21 cellular contexts compared by ENCODE assay signal in genomic region chr1:152516082-152516481, GRCh38. TPM values are rescaled to one million over a fixed set of nuclear protein-coding genes. Genes with fewer than 3 reads are reported as not detected.
DNase-seq lines count a peak whose midpoint lies in the region; ATAC-seq, FAIRE-seq and TF ChIP-seq lines count a peak whose summit lies in the region.
"Had no signal": no experiment of that assay in that cellular context is flagged by ENCODE, and none has a peak within 500 bp of the region (broad histone marks: within the 10 kb centered on the region; RNA-seq: fewer than 3 reads in every experiment).

No MANE protein-coding gene starts in this region.

- no peaks in the 10 kb centered on the region for H3K79me2 ChIP-seq in K562 (ENCODE audit: control insufficient read depth, insufficient read depth, low read length)

- CTCF ChIA-PET in Caco-2 (lab: Charles Lee): interaction anchor here (1.0 to 1.1 kb wide), 2 partner anchors 17 to 18 kb away, joined by 3 to 5 read pairs; no protein-coding TSS in a partner anchor
- CTCF ChIA-PET in K562 (lab: Yijun Ruan, JAX; ENCODE audit: low intra/inter-chr PET ratio): no interaction called here

- H3K9me3 ChIP-seq in Caco-2: no peaks in the 10 kb centered on the region
- H3K9me3 ChIP-seq in HUES6 (ENCODE audit: control insufficient read depth, insufficient read depth, low read depth, low read length): peaks cover 29% of the 10 kb centered on the region; the same call in 1 of the 2 replicates
- H3K9me3 ChIP-seq in K562 (replicated peaks; ENCODE audit: control insufficient read depth, insufficient read depth, low read depth, low read length): no peaks in the 10 kb centered on the region
- no peaks in the 10 kb centered on the region for H3K9me3 ChIP-seq in upper lobe of left lung
- H3K9me3 ChIP-seq: BE2C had no signal

- DNase-seq in Caco-2 (no peak), K562 (ENCODE audit: extremely low read depth in 1 of 4, low spot score in 3 of 4) (no peak), glutamatergic neuron (no peak), KG1 (lab: John Stamatoyannopoulos, UW) (no peak), retina (no peak), upper lobe of left lung (no peak), immature natural killer cell (no peak)
- DNase-seq: ACHN; BE2C; C1 segment of cervical spinal cord; CD4-positive, CD25-positive, alpha-beta regulatory T cell; CD8-positive, alpha-beta memory T cell; COR-L47; HCEC 1CT had no signal

- TF ChIP-seq EP300 in K562 (IDR thresholded peaks at IDR 0.05; ENCODE audit: low read length): no peak
- no peak for TF ChIP-seq EP300 in upper lobe of left lung (IDR thresholded peaks at IDR 0.05)

- H3K27ac ChIP-seq in HUES6 (ENCODE audit: low read depth, low read length): no peak overlapping the region
- H3K27ac ChIP-seq in K562 (ENCODE audit: extremely low read depth, low read depth, low read length): no peak overlapping the region
- H3K27ac ChIP-seq in upper lobe of left lung: no peak overlapping the region

- no peak overlapping the region for H2AFZ ChIP-seq in K562 (ENCODE audit: low read depth, low read length)

- H3K9ac ChIP-seq in HUES6 (ENCODE audit: low read length): no peak overlapping the region
- no peak overlapping the region for H3K9ac ChIP-seq in K562 (ENCODE audit: insufficient read depth in 1 of 2, low read depth in 2 of 2, low read length in 2 of 2)

- TF ChIP-seq RAD21 in K562 (CRISPR knock-in tag; conservative IDR thresholded peaks at IDR 0.05 in 1 of 2, IDR thresholded peaks at IDR 0.05 in 1 of 2): no peak

- H3K27me3 ChIP-seq in Caco-2 (replicated peaks; ENCODE audit: control insufficient read depth, insufficient read depth, low read length) (no peaks in the 10 kb centered on the region), HUES6 (ENCODE audit: control insufficient read depth, insufficient read depth, low read length) (peaks cover 91% of the 10 kb centered on the region), K562 (ENCODE audit: control insufficient read depth in 2 of 2, insufficient read depth in 2 of 2, low read length in 2 of 2) (peaks cover 12 to 24% of the 10 kb centered on the region in 2 experiments; a peak in 3 of 5 replicates), upper lobe of left lung (peaks cover 0 to 15% (median 9%) of the 10 kb centered on the region in 4 donors)

- TF ChIP-seq POLR2A in K562 (conservative IDR thresholded peaks at IDR 0.05): no peak
- no peak for TF ChIP-seq POLR2A in upper lobe of left lung (IDR thresholded peaks at IDR 0.05)

- TF ChIP-seq CTCF in Caco-2 (IDR thresholded peaks at IDR 0.05; ENCODE audit: insufficient read depth in 1 of 2, low read depth in 1 of 2, low read length in 1 of 2, severe bottlenecking in 1 of 2, unreplicated experiment in 1 of 2) (no peak), K562 (IDR thresholded peaks at IDR 0.05 in 2 of 3, conservative IDR thresholded peaks at IDR 0.05 in 1 of 3; ENCODE audit: insufficient read depth in 2 of 3, low read depth in 1 of 3, low read length in 3 of 3) (no peak), glutamatergic neuron (IDR thresholded peaks at IDR 0.05; ENCODE audit: partially characterized antibody, unreplicated experiment) (no peak), upper lobe of left lung (IDR thresholded peaks at IDR 0.05) (no peak)

- BruUV-seq in Caco-2 (replicated peaks; lab: Mats Ljungman, UMichigan): no TSS peak
- BruUV-seq in K562 (replicated peaks; lab: Mats Ljungman, UMichigan): no TSS peak

- H3K4me1 Mint-ChIP-seq in Caco-2 (ENCODE audit: low read depth, unreplicated experiment): peaks cover 32% of the 10 kb centered on the region
- no peaks in the 10 kb centered on the region for H3K4me1 Mint-ChIP-seq in glutamatergic neuron (ENCODE audit: low read depth, unreplicated experiment)
- no peaks in the 10 kb centered on the region for H3K4me1 Mint-ChIP-seq in immature natural killer cell

- H3K4me3 ChIP-seq in Caco-2 (ENCODE audit: low read depth, low read length) (no peak overlapping the region), HUES6 (ENCODE audit: low read depth, low read length) (peak overlapping the region; percentile 36; the same call in 1 of the 2 replicates), K562 (no peak overlapping the region), upper lobe of left lung (no peak overlapping the region)

- in situ Hi-C loops in K562 (cut with MboI): no loop called here

- POLR2A ChIA-PET in Caco-2 (lab: Charles Lee) (no interaction called here), K562 (lab: Yijun Ruan, JAX) (no interaction called here)

- H3K36me3 Mint-ChIP-seq in Caco-2 (ENCODE audit: insufficient read depth, unreplicated experiment) (no peaks in the 10 kb centered on the region), glutamatergic neuron (ENCODE audit: unreplicated experiment) (no peaks in the 10 kb centered on the region), immature natural killer cell (no peaks in the 10 kb centered on the region)
- H3K36me3 Mint-ChIP-seq: CD4-positive, CD25-positive, alpha-beta regulatory T cell; CD8-positive, alpha-beta memory T cell had no signal

- peaks cover 16% of the 10 kb centered on the region for H3K4me1 ChIP-seq in Caco-2
- H3K4me1 ChIP-seq in HUES6 (ENCODE audit: control insufficient read depth, insufficient read depth, low read length): no peaks in the 10 kb centered on the region
- H3K4me1 ChIP-seq in K562 (replicated peaks in 1 of 2; ENCODE audit: control insufficient read depth in 2 of 2, insufficient read depth in 2 of 2, low read length in 2 of 2): peaks cover 0 to 6% of the 10 kb centered on the region in 2 experiments; a peak in 1 of 5 replicates
- H3K4me1 ChIP-seq in upper lobe of left lung: peaks cover 0 to 9% (median 7%) of the 10 kb centered on the region in 4 donors
- H3K4me1 ChIP-seq: BE2C had no signal

- ATAC-seq in K562: no peak
- no peak for ATAC-seq in upper lobe of left lung (ENCODE audit: low FRiP score in 2 of 2)

- H3K27ac Mint-ChIP-seq in Caco-2 (ENCODE audit: unreplicated experiment): no peak overlapping the region
- H3K27ac Mint-ChIP-seq in glutamatergic neuron (ENCODE audit: unreplicated experiment): no peak overlapping the region
- no peak overlapping the region for H3K27ac Mint-ChIP-seq in immature natural killer cell
- H3K27ac Mint-ChIP-seq: CD4-positive, CD25-positive, alpha-beta regulatory T cell; CD8-positive, alpha-beta memory T cell had no signal

- intact Hi-C loops in Caco-2 (cut with micrococcal nuclease; ENCODE audit: unreplicated experiment) (no loop called here), K562 (cut with micrococcal nuclease) (no loop called here)

- no peak overlapping the region for H3K4me2 ChIP-seq in K562 (ENCODE audit: insufficient read depth, low read length)

- H3K36me3 ChIP-seq in Caco-2 (ENCODE audit: control insufficient read depth, insufficient read depth, low read length) (no peaks in the 10 kb centered on the region), HUES6 (ENCODE audit: control insufficient read depth, insufficient read depth, low read length) (no peaks in the 10 kb centered on the region), K562 (ENCODE audit: control insufficient read depth, insufficient read depth, low read length) (no peaks in the 10 kb centered on the region), upper lobe of left lung (no peaks in the 10 kb centered on the region)
- H3K36me3 ChIP-seq: BE2C had no signal

- FAIRE-seq in K562 (lab: Jason Lieb, UNC): no peak
- FAIRE-seq: D721Med, G401.6, GM12891, GM19239, H54 had no signal

- H3K4me3 Mint-ChIP-seq in Caco-2 (ENCODE audit: unreplicated experiment): peak overlapping the region; percentile 71
- peak overlapping the region; percentile 61 for H3K4me3 Mint-ChIP-seq in glutamatergic neuron (ENCODE audit: unreplicated experiment)
- H3K4me3 Mint-ChIP-seq in immature natural killer cell: no peak overlapping the region
- H3K4me3 Mint-ChIP-seq: CD4-positive, CD25-positive, alpha-beta regulatory T cell; CD8-positive, alpha-beta memory T cell had no signal

- H3K9me1 ChIP-seq in K562 (ENCODE audit: control insufficient read depth, insufficient read depth, low read length): no peaks in the 10 kb centered on the region

- H3K27me3 Mint-ChIP-seq in Caco-2 (ENCODE audit: insufficient read depth, unreplicated experiment): no peaks in the 10 kb centered on the region
- H3K27me3 Mint-ChIP-seq in glutamatergic neuron (ENCODE audit: unreplicated experiment): peaks cover 3% of the 10 kb centered on the region
- H3K27me3 Mint-ChIP-seq in immature natural killer cell (ENCODE audit: low read depth in 3 of 3): peaks cover 2 to 18% (median 16%) of the 10 kb centered on the region in 3 donors

- H3K9me3 Mint-ChIP-seq in Caco-2 (ENCODE audit: unreplicated experiment) (no peaks in the 10 kb centered on the region), glutamatergic neuron (ENCODE audit: unreplicated experiment) (peaks cover 2% of the 10 kb centered on the region), immature natural killer cell (peaks cover 0 to 2% (median 0%) of the 10 kb centered on the region in 6 donors)
- H3K9me3 Mint-ChIP-seq: CD8-positive, alpha-beta memory T cell had no signal

- WGBS in K562 (ENCODE audit: insufficient coverage, low coverage, missing lambda C conversion rate): 0% methylated on average over 7 of the region's 7 CpGs
- WGBS in upper lobe of left lung, 2 donors: 67 to 73% methylated on average over 7 of the region's 7 CpGs

- no peaks in the 10 kb centered on the region; the same call in 1 of the 2 replicates for H4K20me1 ChIP-seq in K562 (replicated peaks; ENCODE audit: control insufficient read depth, insufficient read depth, low read length)

RNA-seq across cellular contexts. Expression of gene CRCT1, which starts 1.8 kb away (rescaled TPM):
- total RNA-seq in Caco-2 (2022) (not detected in 2 replicates), K562 (2014; rRNA removed) (not detected in 2 replicates), K562 (2014; rRNA removed; fragmentation: Illumina TruSeq; extraction: Trizol) (not detected in 2 replicates), K562 (2015; rRNA removed; fragmentation: Illumina TruSeq; extraction: Trizol) (not detected in 2 replicates), K562 (2021) (not detected in 2 replicates), glutamatergic neuron (ENCODE audit: unreplicated experiment) (not detected), upper lobe of left lung (not detected)
- total RNA-seq in K562 (2011; cell fraction: chromatin; rRNA removed; ENCODE audit: low replicate concordance): not detected in 2 replicates
- not detected in 2 replicates for total RNA-seq in K562 (2011; cell fraction: nucleolus; rRNA removed)
- not detected in 2 replicates for total RNA-seq in K562 (2011; cell fraction: nucleoplasm; rRNA removed)
- polyA plus RNA-seq in K562 (2011; rRNA removed) (not detected in 2 replicates), K562 (2014; fragmentation: Illumina TruSeq; extraction: Trizol) (not detected in 2 replicates), K562 (2014; fragmentation: Nextera tagmentation; extraction: Ambion mirVana) (not detected), K562 (2014; rRNA removed) (not detected in 2 replicates), immature natural killer cell (not detected)
- not detected in 2 replicates for polyA plus RNA-seq in K562 (2011; cell fraction: cytosol; rRNA removed)
- polyA plus RNA-seq in K562 (2011; cell fraction: nucleus; rRNA removed): not detected in 2 replicates
- not detected in 2 replicates for polyA plus RNA-seq in K562 (2012)
- polyA minus RNA-seq in K562 (2011; rRNA and poly(A)+ RNA removed): not detected in 2 replicates
- not detected in 2 replicates for polyA minus RNA-seq in K562 (2011; cell fraction: cytosol; rRNA and poly(A)+ RNA removed)
- polyA minus RNA-seq in K562 (2011; cell fraction: nucleus; rRNA and poly(A)+ RNA removed): not detected in 2 replicates
- total RNA-seq: A172; CD4-positive, CD25-positive, alpha-beta regulatory T cell; CD8-positive, alpha-beta memory T cell had no signal
- polyA plus RNA-seq: CD4-positive, CD25-positive, alpha-beta regulatory T cell; CD8-positive, alpha-beta memory T cell had no signal

RNA-seq across cellular contexts. Expression of gene LCE5A, which starts 5.5 kb away (rescaled TPM):
- total RNA-seq in Caco-2 (2022) (not detected in 2 replicates), K562 (2014; rRNA removed) (not detected in 2 replicates), K562 (2014; rRNA removed; fragmentation: Illumina TruSeq; extraction: Trizol) (not detected in 2 replicates), K562 (2015; rRNA removed; fragmentation: Illumina TruSeq; extraction: Trizol) (not detected in 2 replicates), K562 (2021) (not detected in 2 replicates), glutamatergic neuron (ENCODE audit: unreplicated experiment) (not detected), upper lobe of left lung (not detected)
- not detected in 2 replicates for total RNA-seq in K562 (2011; cell fraction: chromatin; rRNA removed; ENCODE audit: low replicate concordance)
- total RNA-seq in K562 (2011; cell fraction: nucleolus; rRNA removed): not detected in 2 replicates
- not detected in 2 replicates for total RNA-seq in K562 (2011; cell fraction: nucleoplasm; rRNA removed)
- polyA plus RNA-seq in K562 (2011; rRNA removed) (not detected in 2 replicates), K562 (2014; fragmentation: Illumina TruSeq; extraction: Trizol) (not detected in 2 replicates), K562 (2014; fragmentation: Nextera tagmentation; extraction: Ambion mirVana) (not detected), K562 (2014; rRNA removed) (not detected in 2 replicates), immature natural killer cell (not detected)
- polyA plus RNA-seq in K562 (2011; cell fraction: cytosol; rRNA removed): not detected in 2 replicates
- not detected in 2 replicates for polyA plus RNA-seq in K562 (2011; cell fraction: nucleus; rRNA removed)
- polyA plus RNA-seq in K562 (2012): not detected in 2 replicates
- not detected in 2 replicates for polyA minus RNA-seq in K562 (2011; rRNA and poly(A)+ RNA removed)
- not detected in 2 replicates for polyA minus RNA-seq in K562 (2011; cell fraction: cytosol; rRNA and poly(A)+ RNA removed)
- polyA minus RNA-seq in K562 (2011; cell fraction: nucleus; rRNA and poly(A)+ RNA removed): not detected in 2 replicates
- total RNA-seq: A172; CD4-positive, CD25-positive, alpha-beta regulatory T cell; CD8-positive, alpha-beta memory T cell had no signal
- polyA plus RNA-seq: CD4-positive, CD25-positive, alpha-beta regulatory T cell; CD8-positive, alpha-beta memory T cell had no signal

RNA-seq across cellular contexts. Expression of gene LCE3E, which starts 50.5 kb away (rescaled TPM):
- total RNA-seq in Caco-2 (2022) (not detected in 2 replicates), K562 (2014; rRNA removed) (not detected in 2 replicates), K562 (2014; rRNA removed; fragmentation: Illumina TruSeq; extraction: Trizol) (not detected in 2 replicates), K562 (2015; rRNA removed; fragmentation: Illumina TruSeq; extraction: Trizol) (not detected in 2 replicates), K562 (2021) (not detected in 2 replicates), glutamatergic neuron (ENCODE audit: unreplicated experiment) (not detected), upper lobe of left lung (not detected)
- total RNA-seq in K562 (2011; cell fraction: chromatin; rRNA removed; ENCODE audit: low replicate concordance): not detected in 2 replicates
- not detected in 2 replicates for total RNA-seq in K562 (2011; cell fraction: nucleolus; rRNA removed)
- total RNA-seq in K562 (2011; cell fraction: nucleoplasm; rRNA removed): not detected in 2 replicates
- polyA plus RNA-seq in K562 (2011; rRNA removed) (not detected in 2 replicates), K562 (2014; fragmentation: Illumina TruSeq; extraction: Trizol) (not detected in 2 replicates), K562 (2014; fragmentation: Nextera tagmentation; extraction: Ambion mirVana) (not detected), K562 (2014; rRNA removed) (not detected in 2 replicates), immature natural killer cell (not detected)
- polyA plus RNA-seq in K562 (2011; cell fraction: cytosol; rRNA removed): not detected in 2 replicates
- polyA plus RNA-seq in K562 (2011; cell fraction: nucleus; rRNA removed): not detected in 2 replicates
- polyA plus RNA-seq in K562 (2012): not detected in 2 replicates
- polyA minus RNA-seq in K562 (2011; rRNA and poly(A)+ RNA removed): not detected in 2 replicates
- polyA minus RNA-seq in K562 (2011; cell fraction: cytosol; rRNA and poly(A)+ RNA removed): not detected in 2 replicates
- not detected in 2 replicates for polyA minus RNA-seq in K562 (2011; cell fraction: nucleus; rRNA and poly(A)+ RNA removed)
- total RNA-seq: A172; CD4-positive, CD25-positive, alpha-beta regulatory T cell; CD8-positive, alpha-beta memory T cell had no signal
- polyA plus RNA-seq: CD4-positive, CD25-positive, alpha-beta regulatory T cell; CD8-positive, alpha-beta memory T cell had no signal

Comparison
In these comparisons a context has a peak if more than half of its experiments do, and no peak if none do; other contexts are left out.
1. H3K4me3 Mint-ChIP-seq: peak in Caco-2 (single experiment) and glutamatergic neuron (single experiment); none in immature natural killer cell (0 of 5).